14 cellular contexts compared by ENCODE assay signal in genomic region chr15:93048759-93049161, GRCh38. TPM values are rescaled to one million over a fixed set of nuclear protein-coding genes. Genes with fewer than 3 reads are reported as not detected.
A peak's percentile ranks its signal among the peaks of the same experiment; 100 is the strongest.
DNase-seq lines count a peak whose midpoint lies in the region; ATAC-seq and TF ChIP-seq lines count a peak whose summit lies in the region.
"Had no signal": no experiment of that assay in that cellular context is flagged by ENCODE, and none has a peak within 500 bp of the region (broad histone marks: within the 10 kb centered on the region; RNA-seq: fewer than 3 reads in every experiment).

No MANE protein-coding gene starts in this region.

- TF ChIP-seq POLR2A in stomach (IDR thresholded peaks at IDR 0.05), result no peak

- intact Hi-C loops in head of caudate nucleus (cut with DNase I) (no loop called here), stomach (cut with DNase I; ENCODE audit: low total_unique reads) (no loop called here)

- H3K27me3 ChIP-seq in RWPE2 (ENCODE audit: insufficient read depth, poor library complexity, severe bottlenecking), result no peaks in the 10 kb centered on the region
- H3K27me3 ChIP-seq in stomach, result peaks cover 0 to 10% (median 3%) of the 10 kb centered on the region in 3 donors
- H3K27me3 ChIP-seq: heart left ventricle, vagina had no signal

- no peaks in the 10 kb centered on the region for H3K36me3 ChIP-seq in RWPE2 (ENCODE audit: low read depth)
- H3K36me3 ChIP-seq in stomach, result peaks cover 17 to 95% (median 59%) of the 10 kb centered on the region in 4 donors

- no peak for TF ChIP-seq EP300 in stomach (IDR thresholded peaks at IDR 0.05)

- H3K4me1 ChIP-seq in RWPE2 (ENCODE audit: insufficient read depth, poor library complexity, severe bottlenecking) (no peaks in the 10 kb centered on the region), stomach (peaks cover 0 to 66% (median 22%) of the 10 kb centered on the region in 4 donors)

- peak; percentile 54 for ATAC-seq in RWPE2 (ENCODE audit: low read depth)
- ATAC-seq in HG03520 (IDR thresholded peaks at IDR 0.05; ENCODE audit: unreplicated experiment), result no peak
- ATAC-seq: heart left ventricle, right cardiac atrium had no signal

- WGBS in stomach, 5 donors, result 50 to 74% (median 59%) methylated on average over 9 to 16 of the region's 16 CpGs

- H3K27ac ChIP-seq in RWPE2 (ENCODE audit: poor library complexity, severe bottlenecking) (no peak overlapping the region), stomach (peak overlapping the region in 4 of 5 donors; percentile 20 to 64 (median 38))
- H3K27ac ChIP-seq: vagina had no signal

- H3K4me3 ChIP-seq in RWPE2 (ENCODE audit: severe bottlenecking) (no peak overlapping the region), stomach (no peak overlapping the region)
- H3K4me3 ChIP-seq: dorsolateral prefrontal cortex, heart left ventricle, vagina had no signal

- TF ChIP-seq CTCF in RWPE2 (IDR thresholded peaks at IDR 0.05; ENCODE audit: poor library complexity, severe bottlenecking) (no peak), stomach (IDR thresholded peaks at IDR 0.05) (no peak)

- peak; percentile 48 for DNase-seq in H4 (ENCODE audit: low spot score)
- DNase-seq in RWPE2 (ENCODE audit: low spot score), result no peak
- DNase-seq in head of caudate nucleus, result peak in 23 of 42 donors; percentile 33 to 78 (median 54)
- no peak for DNase-seq in stomach
- DNase-seq in activated naive CD4-positive, alpha-beta T cell (lab: John Stamatoyannopoulos, UW), result no peak
- DNase-seq in activated naive CD4-positive, alpha-beta T cell treated with anti-CD3 and anti-CD28 coated beads, Interleukin-2, amount 50 U/mL, for 16 hours, result no peak
- no peak for DNase-seq in MV-4-11 (lab: John Stamatoyannopoulos, UW)
- DNase-seq: activated naive CD4-positive, alpha-beta T cell treated with anti-CD3 and anti-CD28 coated beads, Interleukin-2, amount 10 ng/mL, durations not matched to agents 7 days and 5 days; right cardiac atrium had no signal

- peaks cover 3% of the 10 kb centered on the region for H3K9me3 ChIP-seq in RWPE2 (ENCODE audit: severe bottlenecking)
- H3K9me3 ChIP-seq in stomach, result peaks cover 0 to 9% (median 7%) of the 10 kb centered on the region in 4 donors
- H3K9me3 ChIP-seq: vagina had no signal

RNA-seq across cellular contexts. Expression of gene RGMA, which starts 40.3 kb away (rescaled TPM):
- 0.29 and 0.72 TPM in 2 replicates for total RNA-seq in H4 (2014; rRNA removed; shearing (Covaris generic))
- total RNA-seq in stomach, result 10 to 100 TPM in 4 of 5 donors, 1 to 10 TPM in 1; 1.7 to 64.2 (median 30.1) TPM
- 10 to 100 TPM in 1 of 3 donors, 1 to 10 TPM in 2; 4.6 to 19.8 (median 8.0) TPM for polyA plus RNA-seq in stomach
- total RNA-seq: T-helper 1 cell treated with Interleukin-12 subunit alpha and Interleukin-12 subunit beta and Interleukin-4 antibody, amounts not matched to agents 30 ng/mL and 1 ng/mL, for 36 hours had no signal

Comparison
In these comparisons a context has a peak if more than half of its experiments do, and no peak if none do; other contexts are left out.
1. DNase-seq: peak in H4 (single experiment) and head of caudate nucleus (23 of 42); none in RWPE2 (single experiment), stomach (single experiment), activated naive CD4-positive, alpha-beta T cell (0 of 4), activated naive CD4-positive, alpha-beta T cell treated with anti-CD3 and anti-CD28 coated beads, Interleukin-2, amount 50 U/mL, for 16 hours (single experiment) and MV-4-11 (single experiment).